ENCODE assay signal across 8 cellular contexts in the genomic region with DNA sequence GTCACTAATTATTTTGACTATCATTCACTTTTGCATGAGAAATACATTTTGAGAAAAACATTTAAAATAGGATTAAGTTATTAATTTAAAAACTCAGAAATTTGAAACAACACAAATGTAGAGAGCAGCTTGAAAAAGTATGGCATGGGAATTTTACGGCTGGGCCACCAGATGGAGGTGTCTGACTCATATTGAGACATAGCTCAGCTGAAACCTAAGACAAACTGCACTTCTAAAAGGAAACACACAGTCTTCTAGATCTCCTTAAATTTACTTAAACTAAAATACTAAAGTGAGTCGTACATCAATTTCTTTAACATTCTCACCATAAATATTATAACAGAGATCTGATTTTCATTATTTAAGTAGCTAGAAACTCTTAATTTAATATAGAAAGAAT. TPM values are rescaled to one million over a fixed set of nuclear protein-coding genes. Genes with fewer than 3 reads are reported as not detected.
A peak's percentile ranks its signal among the peaks of the same experiment; 100 is the strongest.
DNase-seq lines count a peak whose midpoint lies in the region; ATAC-seq and TF ChIP-seq lines count a peak whose summit lies in the region.

No MANE protein-coding gene starts in this region.

- peaks cover 4% of the 10 kb centered on the region for H3K4me1 Mint-ChIP-seq in endothelial cell (ENCODE audit: unreplicated experiment)

- H3K4me1 ChIP-seq in NT2/D1 (ENCODE audit: insufficient read depth, insufficient read length) = no peaks in the 10 kb centered on the region
- H3K4me1 ChIP-seq in thyroid gland = no peaks in the 10 kb centered on the region
- no peaks in the 10 kb centered on the region for H3K4me1 ChIP-seq in aorta (ENCODE audit: control insufficient read depth in 1 of 2, insufficient read depth in 2 of 2, low read length in 2 of 2)

- H3K9me3 Mint-ChIP-seq in endothelial cell (ENCODE audit: unreplicated experiment) = no peaks in the 10 kb centered on the region
- peaks cover 4 to 5% of the 10 kb centered on the region in 2 donors for H3K9me3 Mint-ChIP-seq in activated naive CD4-positive, alpha-beta T cell treated with anti-CD3 and anti-CD28 coated beads, Interleukin-2, amount 50 U/mL, for 72 hours

- H3K9ac ChIP-seq in NT2/D1 (ENCODE audit: insufficient read length, low read depth) = no peak overlapping the region

- H3K36me3 Mint-ChIP-seq in endothelial cell (ENCODE audit: low read depth, unreplicated experiment) = no peaks in the 10 kb centered on the region
- no peaks in the 10 kb centered on the region for H3K36me3 Mint-ChIP-seq in activated naive CD4-positive, alpha-beta T cell treated with anti-CD3 and anti-CD28 coated beads, Interleukin-2, amount 50 U/mL, for 72 hours

- H3K27ac ChIP-seq in thyroid gland (no peak overlapping the region), aorta (ENCODE audit: low read depth in 1 of 2, low read length in 2 of 2) (no peak overlapping the region)

- no peak overlapping the region for H3K4me3 Mint-ChIP-seq in endothelial cell (ENCODE audit: unreplicated experiment)

- ATAC-seq in GM21529 (IDR thresholded peaks at IDR 0.05; ENCODE audit: unreplicated experiment) (peak; percentile 51), aorta (ENCODE audit: low FRiP score) (no peak)
- no peak for ATAC-seq in stimulated activated naive CD8-positive, alpha-beta T cell treated with anti-CD3 and anti-CD28 coated beads, Interleukin-15, Interleukin-2, amounts not matched to agents 100 U/mL and 50 U/mL, for 24 hours
- no peak for ATAC-seq in activated naive CD4-positive, alpha-beta T cell treated with anti-CD3 and anti-CD28 coated beads, Interleukin-2, amount 50 U/mL, for 72 hours

- TF ChIP-seq CTCF in endothelial cell (IDR thresholded peaks at IDR 0.05; ENCODE audit: unreplicated experiment) (no peak), thyroid gland (IDR thresholded peaks at IDR 0.05) (peak in 1 of 6 experiments; percentile 20)

- H3K9me3 ChIP-seq in NT2/D1 (ENCODE audit: insufficient read depth, low read length) = no peaks in the 10 kb centered on the region
- no peaks in the 10 kb centered on the region for H3K9me3 ChIP-seq in thyroid gland
- H3K9me3 ChIP-seq in aorta (ENCODE audit: control insufficient read depth, low read length) = no peaks in the 10 kb centered on the region

- intact Hi-C loops in thyroid gland (cut with DNase I) (no loop called here), aorta (cut with DNase I) (no loop called here)

- TF ChIP-seq POLR2A in thyroid gland (IDR thresholded peaks at IDR 0.05) = no peak

- H3K36me3 ChIP-seq in NT2/D1 (ENCODE audit: insufficient read depth, insufficient read length, low read length) (no peaks in the 10 kb centered on the region), thyroid gland (no peaks in the 10 kb centered on the region), aorta (ENCODE audit: control insufficient read depth in 1 of 2, insufficient read depth in 2 of 2, low read length in 1 of 2) (no peaks in the 10 kb centered on the region)

- H3K4me3 ChIP-seq in NT2/D1 (ENCODE audit: insufficient read length, low read depth) (no peak overlapping the region), thyroid gland (replicated peaks in 1 of 3) (no peak overlapping the region), aorta (ENCODE audit: low read length in 2 of 2) (no peak overlapping the region)

- H3K27me3 ChIP-seq in NT2/D1 (ENCODE audit: insufficient read depth, insufficient read length) (no peaks in the 10 kb centered on the region), thyroid gland (no peaks in the 10 kb centered on the region), aorta (ENCODE audit: control insufficient read depth in 1 of 2, insufficient read depth in 2 of 2, low read length in 1 of 2) (no peaks in the 10 kb centered on the region)

- DNase-seq in NT2/D1 (ENCODE audit: low read depth, low spot score) = peak; percentile 9
- DNase-seq in endothelial cell (ENCODE audit: low spot score) = peak; percentile 14
- peak; percentile 79 for DNase-seq in renal cortical epithelial cell (ENCODE audit: low read depth)
- no peak for DNase-seq in thyroid gland
- DNase-seq in stimulated activated naive CD8-positive, alpha-beta T cell treated with anti-CD3 and anti-CD28 coated beads, Interleukin-15, Interleukin-2, amounts not matched to agents 100 U/mL and 50 U/mL, for 24 hours = no peak
- DNase-seq in activated naive CD4-positive, alpha-beta T cell treated with anti-CD3 and anti-CD28 coated beads, Interleukin-2, amount 50 U/mL, for 72 hours (ENCODE audit: low spot score in 2 of 2) = no peak
- DNase-seq in aorta = no peak

- 21 to 25% methylated on average over 2 of the region's 2 CpGs for WGBS in thyroid gland, 2 donors
- 8 to 10% methylated on average over 2 of the region's 2 CpGs for WGBS in aorta, 2 donors

- peaks cover 3% of the 10 kb centered on the region for H3K27me3 Mint-ChIP-seq in endothelial cell (ENCODE audit: unreplicated experiment)

- H3K27ac Mint-ChIP-seq in endothelial cell (ENCODE audit: unreplicated experiment) = no peak overlapping the region
- H3K27ac Mint-ChIP-seq in activated naive CD4-positive, alpha-beta T cell treated with anti-CD3 and anti-CD28 coated beads, Interleukin-2, amount 50 U/mL, for 72 hours = no peak overlapping the region

RNA-seq across cellular contexts. Expression of a gene that starts 41.9 kb away (rescaled TPM):
- total RNA-seq in endothelial cell (ENCODE audit: unreplicated experiment) (0.41 TPM), renal cortical epithelial cell (1.2 and 1.6 TPM in 2 replicates), thyroid gland (10 to 100 TPM in 2 of 4 donors, 1 to 10 TPM in 2; 7.8 to 27.8 (median 11.8) TPM), aorta (100 to 1,000 TPM; 160 to 190 TPM)
- not detected for total RNA-seq in activated naive CD4-positive, alpha-beta T cell treated with anti-CD3 and anti-CD28 coated beads, Interleukin-2, amount 50 U/mL, for 72 hours
- 100 to 1,000 TPM; 100 to 218 TPM for polyA plus RNA-seq in aorta

Comparison
In these comparisons a context has a peak if more than half of its experiments do, and no peak if none do; other contexts are left out.
1. DNase-seq: peak in NT2/D1 (single experiment), endothelial cell (single experiment) and renal cortical epithelial cell (single experiment); none in thyroid gland (0 of 2), stimulated activated naive CD8-positive, alpha-beta T cell treated with anti-CD3 and anti-CD28 coated beads, Interleukin-15, Interleukin-2, amounts not matched to agents 100 U/mL and 50 U/mL, for 24 hours (single experiment), activated naive CD4-positive, alpha-beta T cell treated with anti-CD3 and anti-CD28 coated beads, Interleukin-2, amount 50 U/mL, for 72 hours (0 of 2) and aorta (0 of 2).
2. RNA of a gene that starts 41.9 kb away (total RNA-seq): 160 to 190 TPM in aorta; 7.8 to 27.8 TPM in thyroid gland, 1.2 to 1.6 TPM in renal cortical epithelial cell, 0.41 TPM in endothelial cell (single experiment) and not detected in activated naive CD4-positive, alpha-beta T cell treated with anti-CD3 and anti-CD28 coated beads, Interleukin-2, amount 50 U/mL, for 72 hours; every median in the first group is over 4 times any median in the second.